In genomic region chr4:176464748-176465147, GRCh38 we compare ENCODE assay signal across 16 cellular contexts.
DNase-seq lines count a peak whose midpoint lies in the region; ATAC-seq lines count a peak whose summit lies in the region.
"Had no signal": no experiment of that assay in that cellular context is flagged by ENCODE, and none has a peak within 500 bp of the region (broad histone marks: within the 10 kb centered on the region; RNA-seq: fewer than 3 reads in every experiment).

No MANE protein-coding gene starts in this region.

- ATAC-seq in GM18868 (IDR thresholded peaks at IDR 0.05; ENCODE audit: unreplicated experiment) (peak; percentile 100), GM21447 (IDR thresholded peaks at IDR 0.05; ENCODE audit: unreplicated experiment) (peak; percentile 100), HG02973 (IDR thresholded peaks at IDR 0.05; ENCODE audit: unreplicated experiment) (peak; percentile 100), HG03558 (IDR thresholded peaks at IDR 0.05; ENCODE audit: extremely low read depth, unreplicated experiment) (peak; percentile 99), sciatic nerve (no peak)
- ATAC-seq: gastroesophageal sphincter; left colon; naive thymus-derived CD4-positive, alpha-beta T cell; right cardiac atrium had no signal

- intact Hi-C loops in sciatic nerve (cut with DNase I) = no loop called here

- DNase-seq in HUDEP-2 (lab: John Stamatoyannopoulos, UW; ENCODE audit: unreplicated experiment in 76 of 76) (no peak), inferior parietal cortex (ENCODE audit: extremely low spot score) (no peak), sciatic nerve (ENCODE audit: low spot score) (no peak)
- no peak for DNase-seq in stimulated activated CD4-positive, alpha-beta T cell treated with anti-CD3 and anti-CD28 coated beads, Interleukin-2, amount 100 ng/mL, for 24 hours
- DNase-seq: amniotic stem cell; dorsolateral prefrontal cortex; left colon; naive thymus-derived CD4-positive, alpha-beta T cell; NCI-H526; right cardiac atrium; Right ventricle myocardium superior had no signal
